In the genomic region with DNA sequence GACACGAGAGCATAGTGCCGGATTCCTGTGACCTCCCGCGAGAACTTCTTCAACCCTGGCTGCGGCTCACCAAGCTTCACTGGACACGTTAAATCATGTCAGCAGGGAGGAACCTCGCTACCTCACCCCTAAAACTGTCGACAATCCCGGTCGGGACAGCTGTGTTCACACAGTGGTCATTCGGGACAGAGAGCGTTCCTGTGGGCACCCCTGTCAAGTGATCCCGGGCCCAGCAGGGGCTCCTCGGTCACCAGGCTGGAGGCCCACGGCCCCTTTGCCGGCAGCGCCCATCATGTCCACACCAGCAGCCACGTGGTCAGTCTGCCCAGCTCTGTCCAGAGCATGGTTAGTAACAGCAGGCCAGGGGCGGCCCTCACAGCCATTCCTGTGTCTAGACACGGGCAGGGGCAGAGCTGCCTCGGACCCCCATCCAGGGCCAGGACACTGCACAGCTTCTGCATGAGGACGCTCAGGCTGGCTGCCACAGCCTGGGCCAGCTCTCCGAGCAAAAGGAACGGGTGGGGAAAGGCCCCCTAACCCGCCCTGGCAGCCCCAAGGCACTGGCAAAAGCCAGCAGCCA, we compare ENCODE assay signal across 14 cellular contexts. TPM values are rescaled to one million over a fixed set of nuclear protein-coding genes. Genes with fewer than 3 reads are reported as not detected.
DNase-seq lines count a peak whose midpoint lies in the region; ATAC-seq and TF ChIP-seq lines count a peak whose summit lies in the region.
"Had no signal": no experiment of that assay in that cellular context is flagged by ENCODE, and none has a peak within 500 bp of the region (broad histone marks: within the 10 kb centered on the region; RNA-seq: fewer than 3 reads in every experiment).

No MANE protein-coding gene starts in this region.

- H3K27me3 Mint-ChIP-seq in CD4-positive, alpha-beta T cell, result no peaks in the 10 kb centered on the region
- no peaks in the 10 kb centered on the region for H3K27me3 Mint-ChIP-seq in chondrocyte (ENCODE audit: low read depth)
- H3K27me3 Mint-ChIP-seq in neural crest cell (ENCODE audit: low read depth), result no peaks in the 10 kb centered on the region

- intact Hi-C loops in CD4-positive, alpha-beta T cell (cut with DNase I, micrococcal nuclease), result no loop called here

- DNase-seq in CD4-positive, alpha-beta T cell, result no peak
- DNase-seq in G401 (ENCODE audit: low spot score), result peak; percentile 16
- DNase-seq in chondrocyte (ENCODE audit: low spot score), result no peak
- DNase-seq in neural crest cell (ENCODE audit: low read depth, low spot score), result no peak
- DNase-seq in ecto neural progenitor cell (ENCODE audit: low spot score), result no peak
- DNase-seq: activated naive CD4-positive, alpha-beta T cell; effector CD8-positive, alpha-beta T cell; hippocampal formation; NCI-H1417; NCI-H446 treated with DMSO at 0.1 percent for 48 hours; SJCRH30 had no signal

- H3K9me3 ChIP-seq in CD4-positive, alpha-beta T cell (ENCODE audit: control insufficient read depth, low read length), result no peaks in the 10 kb centered on the region
- H3K9me3 ChIP-seq: prostate gland, SJCRH30 had no signal

- H3K27ac ChIP-seq in CD4-positive, alpha-beta T cell (ENCODE audit: low read depth, low read length), result no peak overlapping the region
- H3K27ac ChIP-seq: prostate gland, SJCRH30 had no signal

- H3K27me3 ChIP-seq in CD4-positive, alpha-beta T cell (ENCODE audit: control insufficient read depth, insufficient read depth, low read length), result no peaks in the 10 kb centered on the region
- H3K27me3 ChIP-seq: SJCRH30 had no signal

- H3K36me3 Mint-ChIP-seq in CD4-positive, alpha-beta T cell (ENCODE audit: low read depth), result peaks cover 17% of the 10 kb centered on the region
- H3K36me3 Mint-ChIP-seq in chondrocyte (ENCODE audit: low read depth), result peaks cover 2% of the 10 kb centered on the region
- H3K36me3 Mint-ChIP-seq in neural crest cell (ENCODE audit: low read depth), result no peaks in the 10 kb centered on the region

- H3K27ac Mint-ChIP-seq in CD4-positive, alpha-beta T cell, result no peak overlapping the region
- H3K27ac Mint-ChIP-seq in chondrocyte (ENCODE audit: unreplicated experiment) (peak overlapping the region; percentile 51), neural crest cell (ENCODE audit: unreplicated experiment) (no peak overlapping the region)

- no peak for ATAC-seq in CD4-positive, alpha-beta T cell (ENCODE audit: poor library complexity)
- ATAC-seq in GM21529 (IDR thresholded peaks at IDR 0.05; ENCODE audit: unreplicated experiment) (no peak), HG02973 (IDR thresholded peaks at IDR 0.05; ENCODE audit: unreplicated experiment) (no peak)

- H3K4me1 Mint-ChIP-seq in CD4-positive, alpha-beta T cell (ENCODE audit: low read depth), result peaks cover 21% of the 10 kb centered on the region
- H3K4me1 Mint-ChIP-seq in chondrocyte (ENCODE audit: low read depth), result peaks cover 29% of the 10 kb centered on the region
- peaks cover 26% of the 10 kb centered on the region for H3K4me1 Mint-ChIP-seq in neural crest cell

- CTCF ChIA-PET in CD4-positive, alpha-beta T cell (lab: Charles Lee), result no interaction called here

- no peak for TF ChIP-seq CTCF in CD4-positive, alpha-beta T cell (IDR thresholded peaks at IDR 0.05)
- TF ChIP-seq CTCF in chondrocyte (IDR thresholded peaks at IDR 0.05), result no peak
- no peak for TF ChIP-seq CTCF in neural crest cell (conservative IDR thresholded peaks at IDR 0.05)

- peak overlapping the region; percentile 97 for H3K4me3 Mint-ChIP-seq in CD4-positive, alpha-beta T cell
- H3K4me3 Mint-ChIP-seq in chondrocyte (ENCODE audit: unreplicated experiment), result peak overlapping the region; percentile 85
- peak overlapping the region; percentile 92 for H3K4me3 Mint-ChIP-seq in neural crest cell

- in situ Hi-C loops in G401 (cut with HindIII; ENCODE audit: low sequenced_read_pairs), result no loop called here

- H3K9me3 Mint-ChIP-seq in CD4-positive, alpha-beta T cell, result no peaks in the 10 kb centered on the region
- H3K9me3 Mint-ChIP-seq in chondrocyte (ENCODE audit: low read depth) (no peaks in the 10 kb centered on the region), neural crest cell (no peaks in the 10 kb centered on the region)

- POLR2A ChIA-PET in CD4-positive, alpha-beta T cell (lab: Charles Lee), result no interaction called here

RNA-seq across cellular contexts. Expression of a gene that starts 3.5 kb away (rescaled TPM):
- total RNA-seq in CD4-positive, alpha-beta T cell, result 10 to 100 TPM; 17.2 to 19.4 TPM
- total RNA-seq in G401 (2014; rRNA removed; shearing (Covaris generic)), result 6.1 and 11.8 TPM in 2 replicates
- 12.9 to 14.1 TPM (median 13.2 TPM) in 3 replicates for total RNA-seq in chondrocyte
- 28.7 and 29.6 TPM in 2 replicates for total RNA-seq in neural crest cell

RNA-seq across cellular contexts. Expression of a gene that starts 25.7 kb away (rescaled TPM):
- 100 to 1,000 TPM; 107 to 109 TPM for total RNA-seq in CD4-positive, alpha-beta T cell
- total RNA-seq in G401 (2014; rRNA removed; shearing (Covaris generic)), result 129 and 146 TPM in 2 replicates
- 42.5 to 64.8 TPM (median 43.9 TPM) in 3 replicates for total RNA-seq in chondrocyte
- 82.1 and 86.6 TPM in 2 replicates for total RNA-seq in neural crest cell

RNA-seq across cellular contexts. Expression of a gene that starts 25.7 kb away (rescaled TPM):
- total RNA-seq in CD4-positive, alpha-beta T cell, result 10 to 100 TPM; 37.7 to 43.2 TPM
- total RNA-seq in G401 (2014; rRNA removed; shearing (Covaris generic)), result 85.0 and 97.9 TPM in 2 replicates
- total RNA-seq in chondrocyte (49.6 to 52.9 TPM (median 52.5 TPM) in 3 replicates), neural crest cell (84.1 and 89.3 TPM in 2 replicates)

RNA-seq across cellular contexts. Expression of a gene that starts 36.2 kb away (rescaled TPM):
- 1 to 10 TPM; 7.7 to 8.0 TPM for total RNA-seq in CD4-positive, alpha-beta T cell
- 12.4 and 17.2 TPM in 2 replicates for total RNA-seq in G401 (2014; rRNA removed; shearing (Covaris generic))
- total RNA-seq in chondrocyte (7.6 to 8.4 TPM (median 7.9 TPM) in 3 replicates), neural crest cell (18.2 and 19.0 TPM in 2 replicates)

RNA-seq across cellular contexts. Expression of a gene that starts 46.7 kb away (rescaled TPM):
- total RNA-seq in CD4-positive, alpha-beta T cell, result 10 to 100 TPM; 73.0 to 75.0 TPM
- 4.1 and 7.2 TPM in 2 replicates for total RNA-seq in G401 (2014; rRNA removed; shearing (Covaris generic))
- total RNA-seq in chondrocyte (91.7 to 95.7 TPM (median 93.4 TPM) in 3 replicates), neural crest cell (77.2 and 79.4 TPM in 2 replicates)
